ENCODE assay signal across 17 cellular contexts in genomic region chr19:38207543-38207942, GRCh38. TPM values are rescaled to one million over a fixed set of nuclear protein-coding genes. Genes with fewer than 3 reads are reported as not detected.
DNase-seq lines count a peak whose midpoint lies in the region; ATAC-seq, FAIRE-seq and TF ChIP-seq lines count a peak whose summit lies in the region.
"Had no signal": no experiment of that assay in that cellular context is flagged by ENCODE, and none has a peak within 500 bp of the region (broad histone marks: within the 10 kb centered on the region; RNA-seq: fewer than 3 reads in every experiment).

No MANE protein-coding gene starts in this region.

- no peaks in the 10 kb centered on the region for H3K27me3 ChIP-seq in Caco-2 (replicated peaks; ENCODE audit: control insufficient read depth, insufficient read depth, low read length)
- peaks cover 5 to 19% of the 10 kb centered on the region in 2 experiments; a peak in 3 of 5 replicates for H3K27me3 ChIP-seq in K562 (ENCODE audit: control insufficient read depth in 2 of 2, insufficient read depth in 2 of 2, low read length in 2 of 2)
- H3K27me3 ChIP-seq in mesendoderm (ENCODE audit: insufficient read depth, low read length, poor library complexity), result no peaks in the 10 kb centered on the region
- H3K27me3 ChIP-seq: BE2C had no signal

- in situ Hi-C loops in K562 (cut with MboI), result no loop called here

- H2BK120ac ChIP-seq in mesendoderm (ENCODE audit: low read depth, low read length), result no peak overlapping the region

- no peak overlapping the region for H2AFZ ChIP-seq in K562 (ENCODE audit: low read depth, low read length)

- peak overlapping the region; percentile 42 for H3K27ac Mint-ChIP-seq in Caco-2 (ENCODE audit: unreplicated experiment)

- H2AK5ac ChIP-seq in mesendoderm (ENCODE audit: low read length), result no peak overlapping the region

- H3K9me3 ChIP-seq in Caco-2, result no peaks in the 10 kb centered on the region
- H3K9me3 ChIP-seq in HEK293 (ENCODE audit: control insufficient read depth, insufficient read depth, low read depth, low read length), result no peaks in the 10 kb centered on the region
- H3K9me3 ChIP-seq in K562 (replicated peaks; ENCODE audit: control insufficient read depth, insufficient read depth, low read depth, low read length), result no peaks in the 10 kb centered on the region
- H3K9me3 ChIP-seq: BE2C had no signal

- H3K36me3 Mint-ChIP-seq in Caco-2 (ENCODE audit: insufficient read depth, unreplicated experiment), result peaks cover 65% of the 10 kb centered on the region

- H3K4me1 Mint-ChIP-seq in Caco-2 (ENCODE audit: low read depth, unreplicated experiment), result peaks cover 10% of the 10 kb centered on the region

- peaks cover 2% of the 10 kb centered on the region; the same call in 1 of the 2 replicates for H3K36me3 ChIP-seq in Caco-2 (ENCODE audit: control insufficient read depth, insufficient read depth, low read length)
- H3K36me3 ChIP-seq in HEK293 (ENCODE audit: control insufficient read depth in 2 of 2, insufficient read depth in 1 of 2, low read length in 2 of 2), result peaks cover 0 to 6% of the 10 kb centered on the region in 2 experiments; a peak in 1 of 3 replicates
- no peaks in the 10 kb centered on the region for H3K36me3 ChIP-seq in K562 (ENCODE audit: control insufficient read depth, insufficient read depth, low read length)
- H3K36me3 ChIP-seq in mesendoderm (ENCODE audit: control insufficient read depth, insufficient read depth, low read length), result no peaks in the 10 kb centered on the region
- H3K36me3 ChIP-seq: BE2C had no signal

- intact Hi-C loops in Caco-2 (cut with micrococcal nuclease; ENCODE audit: unreplicated experiment), result no loop called here
- intact Hi-C loops in K562 (cut with micrococcal nuclease), result no loop called here

- H2BK15ac ChIP-seq in mesendoderm (replicated peaks; ENCODE audit: low read depth), result no peak overlapping the region

- ATAC-seq in K562 (no peak; the same call in 2 of the 3 replicates), GM21723 (IDR thresholded peaks at IDR 0.05; ENCODE audit: unreplicated experiment) (no peak)

- H3K23ac ChIP-seq in mesendoderm (ENCODE audit: low read length), result no peak overlapping the region

- no peaks in the 10 kb centered on the region for H3K27me3 Mint-ChIP-seq in Caco-2 (ENCODE audit: insufficient read depth, unreplicated experiment)

- H3K4me2 ChIP-seq in K562 (ENCODE audit: insufficient read depth, low read length) (no peak overlapping the region), mesendoderm (ENCODE audit: low read length) (no peak overlapping the region)

- no peak overlapping the region for H2BK5ac ChIP-seq in mesendoderm (ENCODE audit: low read length)

- H3K4me3 Mint-ChIP-seq in Caco-2 (ENCODE audit: unreplicated experiment), result no peak overlapping the region
- H3K4me3 Mint-ChIP-seq: CD4-positive, alpha-beta memory T cell had no signal

- no peak overlapping the region for H4K5ac ChIP-seq in mesendoderm (ENCODE audit: low read length)

- H3K4me3 ChIP-seq in Caco-2 (ENCODE audit: low read depth, low read length), result no peak overlapping the region
- no peak overlapping the region for H3K4me3 ChIP-seq in HEK293 (ENCODE audit: low read depth, low read length)
- no peak overlapping the region for H3K4me3 ChIP-seq in K562
- H3K4me3 ChIP-seq in mesendoderm (ENCODE audit: low read length), result no peak overlapping the region

- TF ChIP-seq EP300 in K562 (IDR thresholded peaks at IDR 0.05; ENCODE audit: low read length), result no peak

- no peak for DNase-seq in Caco-2
- peak in 2 of 4 experiments; percentile 52 to 54 for DNase-seq in K562 (ENCODE audit: extremely low read depth in 1 of 4, low spot score in 3 of 4)
- DNase-seq in mesendoderm, result no peak
- DNase-seq in NCI-H1694 (lab: John Stamatoyannopoulos, UW), result no peak
- no peak for DNase-seq in T-helper 1 cell
- DNase-seq in effector CD8-positive, alpha-beta T cell (lab: John Stamatoyannopoulos, UW), result no peak
- DNase-seq: BE2C; CD4-positive, alpha-beta memory T cell; COR-L47; DMS53; GF-D8 had no signal

- no peak overlapping the region for H3K4ac ChIP-seq in mesendoderm (ENCODE audit: low read depth, low read length)

- H3K56ac ChIP-seq in mesendoderm (ENCODE audit: low read length), result peak overlapping the region; percentile 34

- CTCF ChIA-PET in Caco-2 (lab: Charles Lee) (no interaction called here), HEK293 (lab: Yijun Ruan, JAX) (no interaction called here), K562 (lab: Yijun Ruan, JAX; ENCODE audit: low intra/inter-chr PET ratio) (no interaction called here)

- no peak for FAIRE-seq in K562 (lab: Jason Lieb, UNC)
- FAIRE-seq: A204.1, H54 had no signal

- H3K79me2 ChIP-seq in K562 (ENCODE audit: control insufficient read depth, insufficient read depth, low read length) (no peaks in the 10 kb centered on the region), mesendoderm (ENCODE audit: control insufficient read depth, insufficient read depth, low read length) (no peaks in the 10 kb centered on the region)

- H3K79me1 ChIP-seq in mesendoderm (ENCODE audit: low read length), result no peaks in the 10 kb centered on the region

- no peak overlapping the region for H3K27ac ChIP-seq in HEK293 (ENCODE audit: extremely low read depth, low read depth, low read length)
- H3K27ac ChIP-seq in K562 (ENCODE audit: extremely low read depth, low read depth, low read length), result no peak overlapping the region
- no peak overlapping the region for H3K27ac ChIP-seq in mesendoderm (ENCODE audit: low read depth, low read length)
- H3K27ac ChIP-seq: C4-2B had no signal

- no peaks in the 10 kb centered on the region for H3K9me1 ChIP-seq in K562 (ENCODE audit: control insufficient read depth, insufficient read depth, low read length)

- 13% methylated on average over 9 of the region's 12 CpGs for WGBS in K562 (ENCODE audit: insufficient coverage, low coverage, missing lambda C conversion rate)
- no CpG with 5 or more reads among the region's 12 CpGs for WGBS in mesendoderm (ENCODE audit: extremely low coverage, insufficient coverage, low lambda C conversion rate)

- no peak overlapping the region for H3K18ac ChIP-seq in mesendoderm (ENCODE audit: low read length)

- BruUV-seq in Caco-2 (replicated peaks; lab: Mats Ljungman, UMichigan) (no TSS peak), K562 (replicated peaks; lab: Mats Ljungman, UMichigan) (no TSS peak)

- H3K9ac ChIP-seq in K562 (ENCODE audit: insufficient read depth in 1 of 2, low read depth in 2 of 2, low read length in 2 of 2) (no peak overlapping the region), mesendoderm (ENCODE audit: low read length) (no peak overlapping the region)

- TF ChIP-seq POLR2A in K562 (conservative IDR thresholded peaks at IDR 0.05), result no peak

- H3K9me3 Mint-ChIP-seq in Caco-2 (ENCODE audit: unreplicated experiment), result no peaks in the 10 kb centered on the region
- H3K9me3 Mint-ChIP-seq: CD4-positive, alpha-beta memory T cell had no signal

- H4K8ac ChIP-seq in mesendoderm (ENCODE audit: low read depth, low read length), result no peak overlapping the region

- no peak for TF ChIP-seq RAD21 in K562 (CRISPR knock-in tag; conservative IDR thresholded peaks at IDR 0.05 in 1 of 2, IDR thresholded peaks at IDR 0.05 in 1 of 2)

- TF ChIP-seq CTCF in Caco-2 (IDR thresholded peaks at IDR 0.05; ENCODE audit: insufficient read depth in 1 of 2, low read depth in 1 of 2, low read length in 1 of 2, severe bottlenecking in 1 of 2, unreplicated experiment in 1 of 2) (no peak), HEK293 (tag by site-specific recombination; IDR thresholded peaks at IDR 0.05) (no peak), K562 (IDR thresholded peaks at IDR 0.05 in 2 of 3, conservative IDR thresholded peaks at IDR 0.05 in 1 of 3; ENCODE audit: insufficient read depth in 2 of 3, low read depth in 1 of 3, low read length in 3 of 3) (no peak)

- POLR2A ChIA-PET in Caco-2 (lab: Charles Lee) (no interaction called here), HEK293 (lab: Yijun Ruan, JAX) (interaction anchor here (0.7 kb wide), 1 partner anchor 8 kb away, joined by 3 read pairs; no protein-coding TSS in a partner anchor), K562 (lab: Yijun Ruan, JAX) (no interaction called here)

- no peaks in the 10 kb centered on the region for H4K20me1 ChIP-seq in K562 (replicated peaks; ENCODE audit: control insufficient read depth, insufficient read depth, low read length)

- H3K4me1 ChIP-seq in Caco-2, result no peaks in the 10 kb centered on the region
- peaks cover 23% of the 10 kb centered on the region for H3K4me1 ChIP-seq in HEK293 (ENCODE audit: control insufficient read depth, insufficient read depth, low read length)
- H3K4me1 ChIP-seq in K562 (replicated peaks in 1 of 2; ENCODE audit: control insufficient read depth in 2 of 2, insufficient read depth in 2 of 2, low read length in 2 of 2), result peaks cover 9 to 56% of the 10 kb centered on the region in 2 experiments; a peak in 4 of 5 replicates
- H3K4me1 ChIP-seq in mesendoderm (ENCODE audit: control insufficient read depth, low read depth, low read length), result peaks cover 8% of the 10 kb centered on the region

RNA-seq across cellular contexts. Expression of gene DPF1, which starts 16.5 kb away (rescaled TPM):
- total RNA-seq in Caco-2 (2022), result 3.6 and 5.0 TPM in 2 replicates
- total RNA-seq in K562 (2011; cell fraction: chromatin; rRNA removed; ENCODE audit: low replicate concordance), result 5.0 and 8.4 TPM in 2 replicates
- total RNA-seq in K562 (2011; cell fraction: nucleolus; rRNA removed), result 4.9 and 7.2 TPM in 2 replicates
- 5.0 and 6.9 TPM in 2 replicates for total RNA-seq in K562 (2011; cell fraction: nucleoplasm; rRNA removed)
- total RNA-seq in K562 (2014; rRNA removed), result 4.1 and 4.6 TPM in 2 replicates
- 1.1 and 1.6 TPM in 2 replicates for total RNA-seq in K562 (2014; rRNA removed; fragmentation: Illumina TruSeq; extraction: Trizol)
- total RNA-seq in K562 (2015; rRNA removed; fragmentation: Illumina TruSeq; extraction: Trizol), result 2.2 and 2.3 TPM in 2 replicates
- total RNA-seq in K562 (2021), result 5.7 and 6.2 TPM in 2 replicates
- 3.1 and 3.6 TPM in 2 replicates for polyA plus RNA-seq in K562 (2011; rRNA removed)
- polyA plus RNA-seq in K562 (2011; cell fraction: cytosol; rRNA removed), result 5.9 and 11.0 TPM in 2 replicates
- polyA plus RNA-seq in K562 (2011; cell fraction: nucleus; rRNA removed), result 5.7 and 8.6 TPM in 2 replicates
- 1.1 and 3.6 TPM in 2 replicates for polyA plus RNA-seq in K562 (2012)
- polyA plus RNA-seq in K562 (2014; fragmentation: Illumina TruSeq; extraction: Trizol), result 3.8 and 5.0 TPM in 2 replicates
- under 1 TPM; 0.10 to 0.29 TPM for polyA plus RNA-seq in K562 (2014; fragmentation: Nextera tagmentation; extraction: Ambion mirVana)
- 4.2 and 5.5 TPM in 2 replicates for polyA plus RNA-seq in K562 (2014; rRNA removed)
- 2.2 and 2.6 TPM in 2 replicates for polyA minus RNA-seq in K562 (2011; rRNA and poly(A)+ RNA removed)
- polyA minus RNA-seq in K562 (2011; cell fraction: cytosol; rRNA and poly(A)+ RNA removed), result 1.0 and 2.2 TPM in 2 replicates
- 2.0 and 2.7 TPM in 2 replicates for polyA minus RNA-seq in K562 (2011; cell fraction: nucleus; rRNA and poly(A)+ RNA removed)
- 4.1 TPM for polyA plus RNA-seq in mesendoderm (2013, experiment 1 of 2)
- 3.6 TPM for polyA plus RNA-seq in mesendoderm (2013, experiment 2 of 2)
- total RNA-seq: CD4-positive, alpha-beta memory T cell had no signal
- polyA plus RNA-seq: CD4-positive, alpha-beta memory T cell had no signal

RNA-seq across cellular contexts. Expression of gene PPP1R14A, which starts 48.6 kb away (rescaled TPM):
- total RNA-seq in Caco-2 (2022) (11.1 and 13.8 TPM in 2 replicates), K562 (2014; rRNA removed) (60.7 and 74.0 TPM in 2 replicates), K562 (2014; rRNA removed; fragmentation: Illumina TruSeq; extraction: Trizol) (0.80 and 1.7 TPM in 2 replicates), K562 (2015; rRNA removed; fragmentation: Illumina TruSeq; extraction: Trizol) (6.5 and 7.5 TPM in 2 replicates), K562 (2021) (107 TPM in 2 replicates)
- total RNA-seq in K562 (2011; cell fraction: chromatin; rRNA removed; ENCODE audit: low replicate concordance), result 6.6 and 11.8 TPM in 2 replicates
- total RNA-seq in K562 (2011; cell fraction: nucleolus; rRNA removed), result 9.3 and 13.7 TPM in 2 replicates
- total RNA-seq in K562 (2011; cell fraction: nucleoplasm; rRNA removed), result 11.6 and 12.5 TPM in 2 replicates
- polyA plus RNA-seq in K562 (2011; rRNA removed) (24.7 and 26.4 TPM in 2 replicates), K562 (2014; fragmentation: Illumina TruSeq; extraction: Trizol) (12.1 and 31.5 TPM in 2 replicates), K562 (2014; fragmentation: Nextera tagmentation; extraction: Ambion mirVana) (1 to 10 TPM in 1 of 2 experiments, under 1 TPM in 1; 0.44 to 1.1 TPM), K562 (2014; rRNA removed) (179 and 181 TPM in 2 replicates)
- polyA plus RNA-seq in K562 (2011; cell fraction: cytosol; rRNA removed), result 41.0 and 143 TPM in 2 replicates
- 21.3 and 32.8 TPM in 2 replicates for polyA plus RNA-seq in K562 (2011; cell fraction: nucleus; rRNA removed)
- 67.8 and 104 TPM in 2 replicates for polyA plus RNA-seq in K562 (2012)
- 1.6 and 1.9 TPM in 2 replicates for polyA minus RNA-seq in K562 (2011; rRNA and poly(A)+ RNA removed)
- polyA minus RNA-seq in K562 (2011; cell fraction: cytosol; rRNA and poly(A)+ RNA removed), result 10.9 and 22.5 TPM in 2 replicates
- polyA minus RNA-seq in K562 (2011; cell fraction: nucleus; rRNA and poly(A)+ RNA removed), result 5.1 and 10.1 TPM in 2 replicates
- polyA plus RNA-seq in mesendoderm (2013, experiment 1 of 2), result 11.3 TPM
- polyA plus RNA-seq in mesendoderm (2013, experiment 2 of 2), result 10.1 TPM
- total RNA-seq: CD4-positive, alpha-beta memory T cell; HT1080 had no signal
- polyA plus RNA-seq: CD4-positive, alpha-beta memory T cell had no signal

RNA-seq across cellular contexts. Expression of gene SPINT2, which starts 56.8 kb away (rescaled TPM):
- total RNA-seq in Caco-2 (2022), result 728 and 748 TPM in 2 replicates
- total RNA-seq in K562 (2011; cell fraction: chromatin; rRNA removed; ENCODE audit: low replicate concordance), result 0.49 and 2.1 TPM in 2 replicates
- total RNA-seq in K562 (2011; cell fraction: nucleolus; rRNA removed), result 1.7 and 3.2 TPM in 2 replicates
- 0.73 and 4.7 TPM in 2 replicates for total RNA-seq in K562 (2011; cell fraction: nucleoplasm; rRNA removed)
- 1.0 and 3.5 TPM in 2 replicates for total RNA-seq in K562 (2014; rRNA removed)
- 0.38 and 0.84 TPM in 2 replicates for total RNA-seq in K562 (2014; rRNA removed; fragmentation: Illumina TruSeq; extraction: Trizol)
- total RNA-seq in K562 (2015; rRNA removed; fragmentation: Illumina TruSeq; extraction: Trizol), result 0.65 and 1.4 TPM in 2 replicates
- 1.9 and 2.1 TPM in 2 replicates for total RNA-seq in K562 (2021)
- polyA plus RNA-seq in K562 (2011; rRNA removed), result 4.5 and 4.6 TPM in 2 replicates
- 3.5 and 6.8 TPM in 2 replicates for polyA plus RNA-seq in K562 (2011; cell fraction: cytosol; rRNA removed)
- polyA plus RNA-seq in K562 (2011; cell fraction: nucleus; rRNA removed), result 3.8 and 4.9 TPM in 2 replicates
- polyA plus RNA-seq in K562 (2012), result 0.69 and 1.3 TPM in 2 replicates
- polyA plus RNA-seq in K562 (2014; fragmentation: Illumina TruSeq; extraction: Trizol), result 3.6 and 4.4 TPM in 2 replicates
- polyA plus RNA-seq in K562 (2014; fragmentation: Nextera tagmentation; extraction: Ambion mirVana), result 1 to 10 TPM; 3.4 to 4.1 TPM
- 0.93 and 1.6 TPM in 2 replicates for polyA plus RNA-seq in K562 (2014; rRNA removed)
- polyA minus RNA-seq in K562 (2011; rRNA and poly(A)+ RNA removed), result 1.9 and 3.0 TPM in 2 replicates
- polyA minus RNA-seq in K562 (2011; cell fraction: cytosol; rRNA and poly(A)+ RNA removed), result 4.6 TPM in 1 of 2 replicates, not detected in the other
- 0.40 and 2.0 TPM in 2 replicates for polyA minus RNA-seq in K562 (2011; cell fraction: nucleus; rRNA and poly(A)+ RNA removed)
- polyA plus RNA-seq in mesendoderm (2013, experiment 1 of 2), result 134 TPM
- polyA plus RNA-seq in mesendoderm (2013, experiment 2 of 2), result 134 TPM

Comparison
In these comparisons a context has a peak if more than half of its experiments do, and no peak if none do; other contexts are left out.
1. RNA of gene SPINT2, which starts 56.8 kb away (total RNA-seq): 728 to 748 TPM in Caco-2; 0.38 to 4.7 TPM in K562; every median in the first group is over 100 times any median in the second.